ENCODE assay signal across 21 cellular contexts in genomic region chr9:6975198-6975597, GRCh38.
"Had no signal": no experiment of that assay in that cellular context is flagged by ENCODE, and none has a peak within 500 bp of the region (broad histone marks: within the 10 kb centered on the region; RNA-seq: fewer than 3 reads in every experiment).

No MANE protein-coding gene starts in this region.

- H3K4me1 ChIP-seq: upper lobe of right lung had no signal

- H3K4me3 ChIP-seq: body of pancreas, dorsolateral prefrontal cortex, heart right ventricle, spleen, upper lobe of right lung had no signal

- DNase-seq: activated CD4-positive, alpha-beta T cell treated with anti-CD3 and anti-CD28 coated beads, Interleukin-2, amount 10 ng/mL, durations not matched to agents 7 days and 5 days; activated CD8-positive, alpha-beta T cell treated with anti-CD3 and anti-CD28 coated beads, Interleukin-2, amount 10 ng/mL, durations not matched to agents 7 days and 5 days; activated effector memory CD4-positive, alpha-beta T cell treated with anti-CD3 and anti-CD28 coated beads, Interleukin-2, amount 50 U/mL, for 16 hours; activated T-cell treated with anti-CD3 and anti-CD28 coated beads, Interleukin-2, amount 50 U/mL, for 24 hours; body of pancreas; dorsolateral prefrontal cortex; heart right ventricle; immature natural killer cell; mesenchymal stem cell; naive thymus-derived CD8-positive, alpha-beta T cell; spleen; stimulated activated CD4-positive, alpha-beta T cell treated with anti-CD3 and anti-CD28 coated beads, Interleukin-4, amount 100 ng/mL, for 4 hours; T-helper 1 cell; T1000; upper lobe of right lung had no signal

- H3K36me3 ChIP-seq: heart right ventricle, neutrophil, upper lobe of right lung had no signal

- H3K9me3 ChIP-seq: body of pancreas, heart right ventricle, neutrophil, spleen, upper lobe of right lung had no signal

- H3K27me3 ChIP-seq: body of pancreas, dorsolateral prefrontal cortex, heart right ventricle, neutrophil, spleen, upper lobe of right lung had no signal

- H3K27ac ChIP-seq: dorsolateral prefrontal cortex, heart right ventricle, neutrophil, spleen, upper lobe of right lung had no signal

- FAIRE-seq: colon had no signal

- ATAC-seq: activated CD4-positive, CD25-positive, alpha-beta regulatory T cell treated with anti-CD3 and anti-CD28 coated beads, Interleukin-2, amount 50 U/mL, for 24 hours; activated CD8-positive, alpha-beta T cell treated with anti-CD3 and anti-CD28 coated beads, Interleukin-2, amount 10 ng/mL, durations not matched to agents 7 days and 5 days; activated naive CD4-positive, alpha-beta T cell treated with anti-CD3 and anti-CD28 coated beads, Interleukin-2, amount 50 U/mL, for 72 hours; body of pancreas; heart right ventricle; naive thymus-derived CD8-positive, alpha-beta T cell; SK-N-SH treated with all-trans-retinoic acid at 6 μM for 48 hours; stimulated activated memory B cell treated with anti-CD40 and anti-IgM and Interleukin-4, amounts not matched to agents 10 μg/mL and 1 μg/mL and 100 μg/mL, for 72 hours; upper lobe of right lung had no signal
